Comparison of ENCODE assay signal across 16 cellular contexts in the genomic region with DNA sequence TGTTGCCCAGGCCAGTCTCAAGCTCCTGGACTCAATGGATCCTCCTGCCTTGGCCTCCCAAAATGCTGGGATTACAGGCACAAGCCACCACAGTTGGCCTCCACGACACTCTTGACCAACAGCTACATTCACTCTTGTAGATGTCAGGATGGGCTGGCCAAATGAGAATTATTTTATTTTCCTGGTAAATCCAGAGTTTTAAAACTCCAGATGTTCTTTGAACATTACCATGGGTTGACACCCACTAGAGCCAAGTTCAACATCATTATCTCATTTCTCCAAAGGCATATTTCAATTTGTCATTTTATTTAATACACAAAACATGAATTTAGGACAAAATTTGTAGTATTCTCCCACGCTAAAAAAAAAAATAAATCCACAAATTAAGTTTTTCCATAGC. TPM values are rescaled to one million over a fixed set of nuclear protein-coding genes. Genes with fewer than 3 reads are reported as not detected.
DNase-seq lines count a peak whose midpoint lies in the region; ATAC-seq and TF ChIP-seq lines count a peak whose summit lies in the region.
"Had no signal": no experiment of that assay in that cellular context is flagged by ENCODE, and none has a peak within 500 bp of the region (broad histone marks: within the 10 kb centered on the region; RNA-seq: fewer than 3 reads in every experiment).

No MANE protein-coding gene starts in this region.

- CTCF ChIA-PET in CD8-positive, alpha-beta T cell (lab: Charles Lee) = interaction anchor here (0.7 kb wide), 1 partner anchor 157 kb away, joined by 3 read pairs; no protein-coding TSS in a partner anchor
- CTCF ChIA-PET in Caco-2 (lab: Charles Lee) = no interaction called here

- POLR2A ChIA-PET in CD8-positive, alpha-beta T cell (lab: Charles Lee) = no interaction called here
- POLR2A ChIA-PET in Caco-2 (lab: Charles Lee) = no interaction called here

- no peak overlapping the region for H3K4me3 Mint-ChIP-seq in CD8-positive, alpha-beta T cell
- H3K4me3 Mint-ChIP-seq in Caco-2 (ENCODE audit: unreplicated experiment) = no peak overlapping the region
- H3K4me3 Mint-ChIP-seq in central memory CD8-positive, alpha-beta T cell = no peak overlapping the region
- no peak overlapping the region for H3K4me3 Mint-ChIP-seq in nephron
- H3K4me3 Mint-ChIP-seq: CD4-positive, CD25-positive, alpha-beta regulatory T cell had no signal

- H3K27me3 ChIP-seq in CD8-positive, alpha-beta T cell (ENCODE audit: insufficient read depth, low read length) = no peaks in the 10 kb centered on the region
- no peaks in the 10 kb centered on the region for H3K27me3 ChIP-seq in Caco-2 (replicated peaks; ENCODE audit: control insufficient read depth, insufficient read depth, low read length)
- H3K27me3 ChIP-seq: BE2C had no signal

- no peaks in the 10 kb centered on the region for H3K9me3 Mint-ChIP-seq in CD8-positive, alpha-beta T cell
- H3K9me3 Mint-ChIP-seq in Caco-2 (ENCODE audit: unreplicated experiment) = no peaks in the 10 kb centered on the region
- H3K9me3 Mint-ChIP-seq in central memory CD8-positive, alpha-beta T cell = no peaks in the 10 kb centered on the region
- H3K9me3 Mint-ChIP-seq in nephron = peaks cover 3% of the 10 kb centered on the region
- H3K9me3 Mint-ChIP-seq: CD4-positive, CD25-positive, alpha-beta regulatory T cell had no signal

- intact Hi-C loops in CD8-positive, alpha-beta T cell (cut with DNase I, micrococcal nuclease) = no loop called here
- intact Hi-C loops in Caco-2 (cut with micrococcal nuclease; ENCODE audit: unreplicated experiment) = no loop called here
- intact Hi-C loops in posterior vena cava (cut with DNase I) = no loop called here

- H3K27ac Mint-ChIP-seq in CD8-positive, alpha-beta T cell = peak overlapping the region; percentile 14
- H3K27ac Mint-ChIP-seq in Caco-2 (ENCODE audit: unreplicated experiment) = peak overlapping the region; percentile 46
- peak overlapping the region; percentile 64 for H3K27ac Mint-ChIP-seq in central memory CD8-positive, alpha-beta T cell (ENCODE audit: low read depth)
- H3K27ac Mint-ChIP-seq in nephron = peak overlapping the region in 2 of 3 experiments; percentile 34 to 59
- H3K27ac Mint-ChIP-seq: CD4-positive, CD25-positive, alpha-beta regulatory T cell had no signal

- H3K4me3 ChIP-seq in CD8-positive, alpha-beta T cell (ENCODE audit: low read depth, low read length) = no peak overlapping the region
- no peak overlapping the region for H3K4me3 ChIP-seq in Caco-2 (ENCODE audit: low read depth, low read length)
- H3K4me3 ChIP-seq: GM23248, HAP-1 had no signal

- H3K9me3 ChIP-seq in CD8-positive, alpha-beta T cell (ENCODE audit: low read length) = no peaks in the 10 kb centered on the region
- H3K9me3 ChIP-seq in Caco-2 = no peaks in the 10 kb centered on the region
- H3K9me3 ChIP-seq: BE2C, HAP-1 had no signal

- H3K4me1 ChIP-seq in CD8-positive, alpha-beta T cell (ENCODE audit: insufficient read depth, low read length) = peaks cover 6% of the 10 kb centered on the region
- no peaks in the 10 kb centered on the region for H3K4me1 ChIP-seq in Caco-2
- H3K4me1 ChIP-seq: HAP-1 had no signal

- peaks cover 53% of the 10 kb centered on the region for H3K36me3 Mint-ChIP-seq in CD8-positive, alpha-beta T cell
- H3K36me3 Mint-ChIP-seq in Caco-2 (ENCODE audit: insufficient read depth, unreplicated experiment) (no peaks in the 10 kb centered on the region), nephron (ENCODE audit: low read depth) (peaks cover 5% of the 10 kb centered on the region)
- peaks cover 5% of the 10 kb centered on the region for H3K36me3 Mint-ChIP-seq in central memory CD8-positive, alpha-beta T cell (ENCODE audit: insufficient read depth)

- peaks cover 44% of the 10 kb centered on the region for H3K4me1 Mint-ChIP-seq in CD8-positive, alpha-beta T cell (ENCODE audit: low read depth)
- H3K4me1 Mint-ChIP-seq in Caco-2 (ENCODE audit: low read depth, unreplicated experiment) = no peaks in the 10 kb centered on the region
- peaks cover 41% of the 10 kb centered on the region for H3K4me1 Mint-ChIP-seq in central memory CD8-positive, alpha-beta T cell
- peaks cover 32% of the 10 kb centered on the region for H3K4me1 Mint-ChIP-seq in nephron

- no peaks in the 10 kb centered on the region for H3K36me3 ChIP-seq in CD8-positive, alpha-beta T cell (ENCODE audit: insufficient read depth, low read length)
- H3K36me3 ChIP-seq in Caco-2 (ENCODE audit: control insufficient read depth, insufficient read depth, low read length) = no peaks in the 10 kb centered on the region
- H3K36me3 ChIP-seq: HAP-1 had no signal

- no TSS peak for BruUV-seq in Caco-2 (replicated peaks; lab: Mats Ljungman, UMichigan)

- no peak for ATAC-seq in CD8-positive, alpha-beta T cell
- no peak for ATAC-seq in central memory CD8-positive, alpha-beta T cell (replicated peaks; ENCODE audit: extremely low read depth, poor library complexity, severe bottlenecking)

- no peak overlapping the region for H3K27ac ChIP-seq in CD8-positive, alpha-beta T cell (ENCODE audit: low read depth, low read length)
- H3K27ac ChIP-seq: GM23248, HL-60 had no signal

- no peaks in the 10 kb centered on the region for H3K27me3 Mint-ChIP-seq in CD8-positive, alpha-beta T cell (ENCODE audit: low read depth)
- H3K27me3 Mint-ChIP-seq in Caco-2 (ENCODE audit: insufficient read depth, unreplicated experiment) = no peaks in the 10 kb centered on the region
- H3K27me3 Mint-ChIP-seq in central memory CD8-positive, alpha-beta T cell = no peaks in the 10 kb centered on the region
- H3K27me3 Mint-ChIP-seq in nephron (ENCODE audit: low read depth) = no peaks in the 10 kb centered on the region
- H3K27me3 Mint-ChIP-seq: CD4-positive, CD25-positive, alpha-beta regulatory T cell had no signal

- no peak for DNase-seq in CD8-positive, alpha-beta T cell
- DNase-seq in Caco-2 = no peak
- DNase-seq in central memory CD8-positive, alpha-beta T cell (ENCODE audit: low spot score in 2 of 2) = no peak
- DNase-seq in SK-N-DZ (ENCODE audit: low spot score) = no peak
- no peak for DNase-seq in posterior vena cava (ENCODE audit: low spot score)
- DNase-seq: ACHN; BE2C; C1 segment of cervical spinal cord; CD4-positive, CD25-positive, alpha-beta regulatory T cell; DMS153; DMS79; GDM1 had no signal

- TF ChIP-seq CTCF in CD8-positive, alpha-beta T cell (IDR thresholded peaks at IDR 0.05) = no peak
- no peak for TF ChIP-seq CTCF in Caco-2 (IDR thresholded peaks at IDR 0.05; ENCODE audit: insufficient read depth in 1 of 2, low read depth in 1 of 2, low read length in 1 of 2, severe bottlenecking in 1 of 2, unreplicated experiment in 1 of 2)
- no peak for TF ChIP-seq CTCF in nephron (IDR thresholded peaks at IDR 0.05; ENCODE audit: unreplicated experiment in 3 of 3)

RNA-seq across cellular contexts. Expression of a gene that starts 56.5 kb away (rescaled TPM):
- 100 to 1,000 TPM; 134 to 139 TPM for total RNA-seq in CD8-positive, alpha-beta T cell
- 20.6 and 24.8 TPM in 2 replicates for total RNA-seq in Caco-2 (2022)
- polyA plus RNA-seq in SK-N-DZ (2014; cell fraction: cytosol; rRNA removed) = 22.4 and 23.6 TPM in 2 replicates
- polyA plus RNA-seq in SK-N-DZ (2014; cell fraction: nucleus; rRNA removed) = 12.1 and 14.7 TPM in 2 replicates
- total RNA-seq in posterior vena cava = 100 to 1,000 TPM; 138 to 142 TPM

Comparison
In these comparisons a context has a peak if more than half of its experiments do, and no peak if none do; other contexts are left out.
1. H3K27ac Mint-ChIP-seq: peak in every context shown above with its lines; median percentile 64 in central memory CD8-positive, alpha-beta T cell; 46 in nephron; 46 in Caco-2; 14 in CD8-positive, alpha-beta T cell.